ENCODE assay signal across 10 cellular contexts in the genomic region with DNA sequence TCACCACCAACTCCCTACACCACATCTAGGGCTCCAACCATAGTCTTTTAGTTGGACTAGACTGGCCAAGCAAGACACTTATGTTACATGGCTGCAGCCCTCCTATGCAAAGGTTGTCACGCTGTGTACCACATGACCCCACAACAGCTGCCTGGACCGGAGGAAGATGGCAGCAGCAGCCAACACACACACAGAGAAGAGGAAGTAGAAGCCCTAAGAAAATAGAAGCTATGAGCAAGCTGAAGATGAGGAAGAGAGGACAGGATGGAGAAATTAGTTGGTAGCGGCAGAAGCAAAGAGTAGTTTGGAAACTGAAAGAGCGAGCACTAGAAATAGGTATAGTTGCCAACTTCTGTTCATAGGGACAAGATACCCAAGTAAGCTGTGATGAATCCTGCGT.
DNase-seq lines count a peak whose midpoint lies in the region; ATAC-seq and TF ChIP-seq lines count a peak whose summit lies in the region.
"Had no signal": no experiment of that assay in that cellular context is flagged by ENCODE, and none has a peak within 500 bp of the region (broad histone marks: within the 10 kb centered on the region; RNA-seq: fewer than 3 reads in every experiment).

No MANE protein-coding gene starts in this region.

- ATAC-seq in GM18858 (IDR thresholded peaks at IDR 0.05; ENCODE audit: unreplicated experiment) (peak; percentile 53), GM21737 (IDR thresholded peaks at IDR 0.05; ENCODE audit: unreplicated experiment) (peak; percentile 69), HG03469 (IDR thresholded peaks at IDR 0.05; ENCODE audit: unreplicated experiment) (peak; percentile 75)
- ATAC-seq in effector memory CD8-positive, alpha-beta T cell (replicated peaks): peak; percentile 40
- ATAC-seq in CD4-positive, alpha-beta T cell (ENCODE audit: poor library complexity): no peak
- ATAC-seq: left colon had no signal

- H3K36me3 Mint-ChIP-seq in effector memory CD8-positive, alpha-beta T cell (ENCODE audit: insufficient read depth): no peaks in the 10 kb centered on the region
- H3K36me3 Mint-ChIP-seq in CD4-positive, alpha-beta T cell (ENCODE audit: low read depth): no peaks in the 10 kb centered on the region

- no peak overlapping the region for H3K4me3 ChIP-seq in effector memory CD4-positive, alpha-beta T cell (ENCODE audit: insufficient read depth, low read depth, low read length, poor library complexity, severe bottlenecking)

- no peaks in the 10 kb centered on the region for H3K9me3 Mint-ChIP-seq in effector memory CD8-positive, alpha-beta T cell
- H3K9me3 Mint-ChIP-seq in CD4-positive, alpha-beta T cell: no peaks in the 10 kb centered on the region

- H3K9me3 ChIP-seq in CD4-positive, alpha-beta T cell (ENCODE audit: control insufficient read depth, low read length): no peaks in the 10 kb centered on the region
- H3K9me3 ChIP-seq in effector memory CD4-positive, alpha-beta T cell (ENCODE audit: control insufficient read depth, low read length): no peaks in the 10 kb centered on the region

- H3K4me3 Mint-ChIP-seq in effector memory CD8-positive, alpha-beta T cell: no peak overlapping the region
- H3K4me3 Mint-ChIP-seq in CD4-positive, alpha-beta T cell: no peak overlapping the region

- no peaks in the 10 kb centered on the region for H3K4me1 ChIP-seq in effector memory CD4-positive, alpha-beta T cell (ENCODE audit: control insufficient read depth, insufficient read depth, low read length, poor library complexity, severe bottlenecking)

- DNase-seq in effector memory CD8-positive, alpha-beta T cell: no peak
- no peak for DNase-seq in activated effector memory CD4-positive, alpha-beta T cell treated with Interleukin-2 at 50 U/mL for 16 hours
- no peak for DNase-seq in CD4-positive, alpha-beta T cell
- DNase-seq in effector memory CD4-positive, alpha-beta T cell: no peak
- DNase-seq in DMS53 treated with DMSO at 0.1 percent for 48 hours (lab: John Stamatoyannopoulos, UW; ENCODE audit: unreplicated experiment): no peak
- DNase-seq: activated T-cell treated with anti-CD3 and anti-CD28 coated beads, Interleukin-2, amount 50 U/mL, for 48 hours had no signal

- no peaks in the 10 kb centered on the region for H3K4me1 Mint-ChIP-seq in effector memory CD8-positive, alpha-beta T cell (ENCODE audit: low read depth in 2 of 2)
- H3K4me1 Mint-ChIP-seq in CD4-positive, alpha-beta T cell (ENCODE audit: low read depth): no peaks in the 10 kb centered on the region

- CTCF ChIA-PET in CD4-positive, alpha-beta T cell (lab: Charles Lee): no interaction called here

- peaks cover 7 to 25% of the 10 kb centered on the region in 2 donors for H3K27me3 Mint-ChIP-seq in effector memory CD8-positive, alpha-beta T cell
- peaks cover 36% of the 10 kb centered on the region for H3K27me3 Mint-ChIP-seq in CD4-positive, alpha-beta T cell

- H3K27me3 ChIP-seq in CD4-positive, alpha-beta T cell (ENCODE audit: control insufficient read depth, insufficient read depth, low read length): no peaks in the 10 kb centered on the region
- H3K27me3 ChIP-seq in effector memory CD4-positive, alpha-beta T cell (replicated peaks; ENCODE audit: control insufficient read depth, insufficient read depth, low read length, poor library complexity, severe bottlenecking): no peaks in the 10 kb centered on the region

- no peak overlapping the region for H3K27ac Mint-ChIP-seq in effector memory CD8-positive, alpha-beta T cell
- H3K27ac Mint-ChIP-seq in CD4-positive, alpha-beta T cell: no peak overlapping the region

- intact Hi-C loops in CD4-positive, alpha-beta T cell (cut with DNase I, micrococcal nuclease): no loop called here

- no peak overlapping the region for H3K27ac ChIP-seq in CD4-positive, alpha-beta T cell (ENCODE audit: low read depth, low read length)
- no peak overlapping the region for H3K27ac ChIP-seq in effector memory CD4-positive, alpha-beta T cell (ENCODE audit: insufficient read depth, low read length, poor library complexity, severe bottlenecking)

- POLR2A ChIA-PET in CD4-positive, alpha-beta T cell (lab: Charles Lee): interaction anchor here (0.6 kb wide), 2 partner anchors 86 to 658 kb away, joined by 3 read pairs; no protein-coding TSS in a partner anchor

- H3K36me3 ChIP-seq in effector memory CD4-positive, alpha-beta T cell (ENCODE audit: control insufficient read depth, insufficient read depth, low read length): no peaks in the 10 kb centered on the region

- TF ChIP-seq CTCF in CD4-positive, alpha-beta T cell (IDR thresholded peaks at IDR 0.05): no peak
